Comparison of ENCODE assay signal across 29 cellular contexts in the genomic region with DNA sequence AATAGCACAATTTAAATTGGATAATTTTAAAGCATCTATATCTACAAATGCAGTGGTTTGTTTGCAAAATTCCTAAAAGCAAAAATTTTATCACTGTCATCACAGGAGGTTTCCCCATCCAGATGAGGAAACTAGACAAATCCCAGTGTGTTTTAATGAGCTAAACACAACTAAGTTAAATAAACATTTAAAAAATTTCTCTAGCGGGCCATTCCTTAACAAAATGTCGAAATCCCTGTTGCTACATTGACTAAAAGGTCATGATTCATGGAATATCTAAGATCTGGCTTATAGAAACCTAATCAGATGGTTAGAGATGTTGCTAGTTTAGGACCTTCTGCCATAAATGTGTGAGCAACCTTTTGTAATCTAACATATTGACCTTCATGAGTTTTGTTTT.
DNase-seq lines count a peak whose midpoint lies in the region; TF ChIP-seq lines count a peak whose summit lies in the region.
"Had no signal": no experiment of that assay in that cellular context is flagged by ENCODE, and none has a peak within 500 bp of the region (broad histone marks: within the 10 kb centered on the region; RNA-seq: fewer than 3 reads in every experiment).

No MANE protein-coding gene starts in this region.

- H3K4me3 Mint-ChIP-seq in nephron progenitor cell, result no peak overlapping the region
- H3K4me3 Mint-ChIP-seq: activated CD8-positive, alpha-beta T cell treated with anti-CD3 and anti-CD28 coated beads, Interleukin-2, amount 10 ng/mL, durations not matched to agents 7 days and 5 days; brain; H9 had no signal

- H3K4me3 ChIP-seq in AG10803 (ENCODE audit: low read length) (no peak overlapping the region), choroid plexus epithelial cell (ENCODE audit: low read depth, low read length) (no peak overlapping the region)
- H3K4me3 ChIP-seq: GM12878, lower lobe of right lung, thoracic aorta, vagina had no signal

- H3K36me3 Mint-ChIP-seq in nephron progenitor cell (ENCODE audit: low read depth), result no peaks in the 10 kb centered on the region
- H3K36me3 Mint-ChIP-seq: brain had no signal

- peaks cover 12% of the 10 kb centered on the region for H3K27me3 Mint-ChIP-seq in nephron progenitor cell (ENCODE audit: low read depth, poor library complexity)

- no peak for TF ChIP-seq CTCF in AG10803 (conservative IDR thresholded peaks at IDR 0.05; ENCODE audit: low read length)
- no peak for TF ChIP-seq CTCF in choroid plexus epithelial cell (conservative IDR thresholded peaks at IDR 0.05; ENCODE audit: low read depth, low read length)
- TF ChIP-seq CTCF in nephron progenitor cell (IDR thresholded peaks at IDR 0.05), result no peak

- H3K4me1 Mint-ChIP-seq in nephron progenitor cell, result no peaks in the 10 kb centered on the region
- H3K4me1 Mint-ChIP-seq: brain had no signal

- peak overlapping the region; percentile 44 for H3K27ac Mint-ChIP-seq in nephron progenitor cell
- H3K27ac Mint-ChIP-seq: activated CD8-positive, alpha-beta T cell treated with anti-CD3 and anti-CD28 coated beads, Interleukin-2, amount 10 ng/mL, durations not matched to agents 7 days and 5 days; brain; H9 had no signal

- no peaks in the 10 kb centered on the region for H3K9me3 Mint-ChIP-seq in nephron progenitor cell
- H3K9me3 Mint-ChIP-seq: brain, H9 had no signal

- DNase-seq in AG10803 (ENCODE audit: low read depth) (peak; percentile 72), HCEC 1CT (peak; percentile 86), choroid plexus epithelial cell (ENCODE audit: low read depth) (peak; percentile 63), nephron progenitor cell (no peak), NCI-H1436 (lab: John Stamatoyannopoulos, UW) (no peak), NCI-H187 treated with DMSO at 0.1 percent for 48 hours (lab: John Stamatoyannopoulos, UW) (no peak), NCI-H1417 treated with DMSO at 0.1 percent for 48 hours (lab: John Stamatoyannopoulos, UW) (no peak), iPS-NIHi7 (ENCODE audit: extremely low spot score) (no peak)
- DNase-seq: activated CD8-positive, alpha-beta T cell treated with anti-CD3 and anti-CD28 coated beads, Interleukin-2, amount 10 ng/mL, durations not matched to agents 7 days and 5 days; activated gamma-delta T cell treated with Interleukin-2 at 50 U/mL for 16 hours; activated T-cell treated with anti-CD3 and anti-CD28 coated beads, Interleukin-2, amount 50 U/mL, for 1 hour; AML-193; effector CD8-positive, alpha-beta T cell; erythroblast; glutamatergic neuron; H9; kidney glomerular epithelial cell; lower lobe of right lung; NCI-H446 treated with DMSO at 0.1 percent for 48 hours; OCI-M1; right cardiac atrium; SHP77; stimulated activated CD4-positive, alpha-beta T cell treated with anti-CD3 and anti-CD28 coated beads, Interleukin-4, amount 100 ng/mL, for 4 hours; stimulated activated naive CD4-positive, alpha-beta T cell; SW 1271 had no signal

Comparison
In these comparisons a context has a peak if more than half of its experiments do, and no peak if none do; other contexts are left out.
1. DNase-seq: peak in AG10803 (single experiment), HCEC 1CT (single experiment) and choroid plexus epithelial cell (single experiment); none in nephron progenitor cell (single experiment), NCI-H1436 (single experiment), NCI-H187 treated with DMSO at 0.1 percent for 48 hours (single experiment), NCI-H1417 treated with DMSO at 0.1 percent for 48 hours (single experiment) and iPS-NIHi7 (single experiment).